ENCODE assay signal across 2 cellular contexts in the genomic region with DNA sequence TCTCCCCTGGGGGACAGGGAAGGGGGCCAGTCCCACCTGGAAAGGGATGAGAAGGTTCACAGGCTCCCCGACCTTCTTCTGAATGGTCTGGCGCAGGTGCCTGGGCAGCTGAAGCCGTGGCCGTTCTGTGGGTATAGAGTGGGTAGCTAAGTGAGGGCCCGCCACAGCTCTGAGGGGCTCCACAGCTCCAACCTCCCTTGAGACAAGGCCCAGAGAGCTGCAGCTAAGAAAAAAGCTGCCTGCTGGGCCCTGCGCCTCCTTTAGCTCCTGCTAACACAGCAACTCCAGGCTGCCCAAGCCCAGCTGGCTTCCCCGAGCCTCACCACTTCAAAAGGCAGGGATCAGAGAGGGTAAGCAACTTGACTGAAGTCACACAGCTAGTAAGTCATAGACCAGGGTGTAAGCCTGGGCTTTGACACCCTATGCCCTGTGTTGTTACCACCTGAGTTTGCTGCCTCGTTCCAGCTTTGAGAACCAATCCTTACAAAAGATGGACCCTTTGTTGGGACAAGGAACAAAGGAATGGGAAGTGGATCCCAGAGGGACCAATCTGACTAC.
TF ChIP-seq lines count a peak whose summit lies in the region.

No MANE protein-coding gene starts in this region.

TF ChIP-seq in HEK293, 187 proteins besides CTCF, POLR2A, EP300 and RAD21:
- TF ChIP-seq ZNF768 (tag by site-specific recombination; IDR thresholded peaks at IDR 0.05) (peak; percentile 92), ZNF292 (tag by site-specific recombination; IDR thresholded peaks at IDR 0.05; ENCODE audit: borderline replicate concordance, low read depth) (no peak)

TF ChIP-seq in H1, 55 proteins besides CTCF, POLR2A, EP300 and RAD21:
- no peak for TF ChIP-seq RXRA (IDR thresholded peaks at IDR 0.05; ENCODE audit: insufficient read depth, low read depth, low read length)
- TF ChIP-seq KDM1A (IDR thresholded peaks at IDR 0.05; ENCODE audit: borderline replicate concordance, low read length): peak; percentile 55; the same call in 1 of the 2 replicates
- no peak for TF ChIP-seq RFX5 (IDR thresholded peaks at IDR 0.05; ENCODE audit: borderline replicate concordance, low read depth, low read length)
